ENCODE assay signal across 8 cellular contexts in the genomic region with DNA sequence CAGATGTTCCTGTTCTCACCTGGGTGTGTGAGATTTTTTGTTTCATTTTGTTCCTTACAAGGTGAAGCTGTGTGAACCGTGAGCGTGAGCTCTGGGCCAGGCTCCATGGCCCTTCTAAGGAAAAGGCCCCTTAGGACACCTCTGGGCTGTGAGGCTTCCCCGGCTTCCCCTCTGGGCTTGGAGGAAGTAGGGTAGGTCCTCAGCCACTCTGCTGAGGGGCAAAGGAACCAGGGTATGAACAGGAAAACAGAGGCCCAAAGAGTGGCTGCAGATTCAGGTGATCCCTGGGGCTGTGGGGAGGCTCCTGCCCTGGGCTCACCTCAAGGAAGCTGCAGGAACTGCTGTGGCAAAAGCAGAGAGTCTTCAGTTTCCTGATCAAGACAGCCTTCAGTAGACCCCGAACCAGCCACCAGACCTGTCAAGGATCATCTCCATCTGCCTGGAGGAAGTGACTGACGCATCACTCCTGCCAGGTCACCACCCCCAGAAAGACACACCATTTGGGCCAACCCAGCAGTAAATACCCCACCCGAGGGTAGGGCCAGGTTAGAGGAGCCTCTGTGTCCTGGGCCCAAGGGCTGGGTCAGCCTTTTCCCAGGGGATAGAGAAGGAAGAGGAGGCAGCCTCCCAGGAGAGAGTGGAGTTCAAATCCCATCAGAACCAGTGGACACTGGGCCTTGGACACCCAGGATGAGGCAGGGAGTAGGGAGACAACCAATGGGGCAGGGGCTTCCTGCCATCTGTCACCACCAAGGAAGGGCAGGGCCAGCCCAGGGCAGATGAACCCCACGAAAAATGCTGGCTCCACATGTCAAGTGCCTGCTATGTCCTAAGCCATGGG. TPM values are rescaled to one million over a fixed set of nuclear protein-coding genes. Genes with fewer than 3 reads are reported as not detected.
DNase-seq lines count a peak whose midpoint lies in the region; ATAC-seq lines count a peak whose summit lies in the region.

No MANE protein-coding gene starts in this region.

- DNase-seq in Kasumi-1 (lab: John Stamatoyannopoulos, UW) = peak; percentile 58 to 78
- peak; percentile 70 to 71 for DNase-seq in activated T-cell treated with anti-CD3 and anti-CD28 coated beads, Interleukin-2, amount 50 U/mL, for 48 hours
- no peak for DNase-seq in left ventricle myocardium superior
- DNase-seq in stimulated activated naive CD8-positive, alpha-beta T cell treated with anti-CD3 and anti-CD28 coated beads, Interleukin-15, Interleukin-2, amounts not matched to agents 100 U/mL and 50 U/mL, for 24 hours = peak; percentile 66
- DNase-seq in NCI-H2107 treated with DMSO at 0.1 percent for 48 hours (lab: John Stamatoyannopoulos, UW; ENCODE audit: unreplicated experiment) = no peak
- no peak for DNase-seq in NCI-H128 (lab: John Stamatoyannopoulos, UW; ENCODE audit: unreplicated experiment)
- no peak for DNase-seq in middle frontal gyrus (ENCODE audit: extremely low spot score, low spot score)

- ATAC-seq in left ventricle myocardium superior (peak; percentile 12), HG02610 (IDR thresholded peaks at IDR 0.05; ENCODE audit: unreplicated experiment) (no peak)
- peak; percentile 65 for ATAC-seq in stimulated activated naive CD8-positive, alpha-beta T cell treated with anti-CD3 and anti-CD28 coated beads, Interleukin-15, Interleukin-2, amounts not matched to agents 100 U/mL and 50 U/mL, for 24 hours

- intact Hi-C loops in left ventricle myocardium superior (cut with micrococcal nuclease) = no loop called here

RNA-seq across cellular contexts. Expression of a gene that starts 5.7 kb away (rescaled TPM):
- 50.5 TPM for total RNA-seq in left ventricle myocardium superior

RNA-seq across cellular contexts. Expression of a gene that starts 11.7 kb away (rescaled TPM):
- total RNA-seq in left ventricle myocardium superior = 28.5 TPM

RNA-seq across cellular contexts. Expression of a gene that starts 25.5 kb away (rescaled TPM):
- total RNA-seq in left ventricle myocardium superior = not detected

RNA-seq across cellular contexts. Expression of a gene that starts 27.6 kb away (rescaled TPM):
- total RNA-seq in left ventricle myocardium superior = 853 TPM

RNA-seq across cellular contexts. Expression of a gene that starts 32.5 kb away (rescaled TPM):
- total RNA-seq in left ventricle myocardium superior = 11.1 TPM

Comparison
In these comparisons a context has a peak if more than half of its experiments do, and no peak if none do; other contexts are left out.
1. DNase-seq: peak in Kasumi-1 (2 of 2), activated T-cell treated with anti-CD3 and anti-CD28 coated beads, Interleukin-2, amount 50 U/mL, for 48 hours (2 of 2) and stimulated activated naive CD8-positive, alpha-beta T cell treated with anti-CD3 and anti-CD28 coated beads, Interleukin-15, Interleukin-2, amounts not matched to agents 100 U/mL and 50 U/mL, for 24 hours (single experiment); none in left ventricle myocardium superior (single experiment), NCI-H2107 treated with DMSO at 0.1 percent for 48 hours (single experiment), NCI-H128 (single experiment) and middle frontal gyrus (single experiment).